In genomic region chr6:109961666-109962065, GRCh38 we compare ENCODE assay signal across 20 cellular contexts. TPM values are rescaled to one million over a fixed set of nuclear protein-coding genes. Genes with fewer than 3 reads are reported as not detected.
DNase-seq lines count a peak whose midpoint lies in the region; ATAC-seq, FAIRE-seq and TF ChIP-seq lines count a peak whose summit lies in the region.
"Had no signal": no experiment of that assay in that cellular context is flagged by ENCODE, and none has a peak within 500 bp of the region (broad histone marks: within the 10 kb centered on the region; RNA-seq: fewer than 3 reads in every experiment).

No MANE protein-coding gene starts in this region.

- DNase-seq in activated naive CD8-positive, alpha-beta T cell treated with anti-CD3 and anti-CD28 coated beads, Interleukin-2, amount 50 U/mL, for 24 hours, result peak; percentile 16
- no peak for DNase-seq in activated naive CD8-positive, alpha-beta T cell treated with anti-CD3 and anti-CD28 coated beads for 36 hours
- DNase-seq in PC-9 (peak in 1 of 2 experiments; percentile 90), epithelial cell of esophagus (ENCODE audit: low read depth) (peak; percentile 73), urothelium cell line (ENCODE audit: low spot score) (peak; percentile 40), omental fat pad (ENCODE audit: low spot score) (no peak), HT-29 (ENCODE audit: low spot score) (no peak)
- DNase-seq: activated gamma-delta T cell; dorsolateral prefrontal cortex; esophagus squamous epithelium; HFFc6; NCI-H1436; small intestine; stimulated activated naive CD4-positive, alpha-beta T cell treated with Interleukin-2 at 50 U/mL for 16 hours had no signal

- H3K79me2 ChIP-seq in PC-9 (ENCODE audit: low read depth), result no peaks in the 10 kb centered on the region
- H3K79me2 ChIP-seq: parathyroid adenoma had no signal

- peaks cover 47% of the 10 kb centered on the region for H3K4me1 ChIP-seq in PC-9 (replicated peaks; ENCODE audit: insufficient read depth)
- H3K4me1 ChIP-seq: esophagus squamous epithelium, parathyroid adenoma had no signal

- H3F3A ChIP-seq in PC-9 (ENCODE audit: insufficient read depth, low read depth), result peaks cover 28% of the 10 kb centered on the region; the same call in 1 of the 2 replicates

- no peaks in the 10 kb centered on the region for H4K20me1 ChIP-seq in PC-9 (ENCODE audit: insufficient read depth)

- peaks cover 3% of the 10 kb centered on the region; the same call in 1 of the 2 replicates for H3K9me3 ChIP-seq in PC-9 (ENCODE audit: insufficient read depth, low read depth)
- H3K9me3 ChIP-seq: esophagus squamous epithelium had no signal

- no peak overlapping the region for H3K27ac Mint-ChIP-seq in activated naive CD8-positive, alpha-beta T cell treated with anti-CD3 and anti-CD28 coated beads, Interleukin-2, amount 50 U/mL, for 24 hours
- no peak overlapping the region for H3K27ac Mint-ChIP-seq in activated naive CD8-positive, alpha-beta T cell treated with anti-CD3 and anti-CD28 coated beads for 36 hours
- H3K27ac Mint-ChIP-seq: brain, HFFc6 had no signal

- peaks cover 10% of the 10 kb centered on the region for H3K27me3 Mint-ChIP-seq in activated naive CD8-positive, alpha-beta T cell treated with anti-CD3 and anti-CD28 coated beads, Interleukin-2, amount 50 U/mL, for 24 hours
- peaks cover 6% of the 10 kb centered on the region for H3K27me3 Mint-ChIP-seq in activated naive CD8-positive, alpha-beta T cell treated with anti-CD3 and anti-CD28 coated beads for 36 hours

- CTCF ChIA-PET in PC-9 (lab: Charles Lee), result interaction anchor here (0.6 to 1.2 kb wide), 3 partner anchors 78 to 138 kb away, joined by 3 to 17 read pairs (median 5); no protein-coding TSS in a partner anchor

- H3K9me2 ChIP-seq in PC-9 (ENCODE audit: insufficient read depth), result no peaks in the 10 kb centered on the region

- TF ChIP-seq CTCF in PC-9 (conservative IDR thresholded peaks at IDR 0.05), result no peak
- no peak for TF ChIP-seq CTCF in epithelial cell of esophagus (IDR thresholded peaks at IDR 0.05; ENCODE audit: insufficient read depth, low read depth, low read length, missing control alignments)
- TF ChIP-seq CTCF in omental fat pad (IDR thresholded peaks at IDR 0.05), result no peak

- H3K4me3 ChIP-seq in PC-9 (no peak overlapping the region), epithelial cell of esophagus (ENCODE audit: low read length) (no peak overlapping the region)
- H3K4me3 ChIP-seq: dorsolateral prefrontal cortex, esophagus squamous epithelium had no signal

- H3K4me1 Mint-ChIP-seq in activated naive CD8-positive, alpha-beta T cell treated with anti-CD3 and anti-CD28 coated beads, Interleukin-2, amount 50 U/mL, for 24 hours, result peaks cover 8% of the 10 kb centered on the region
- peaks cover 2% of the 10 kb centered on the region for H3K4me1 Mint-ChIP-seq in activated naive CD8-positive, alpha-beta T cell treated with anti-CD3 and anti-CD28 coated beads for 36 hours
- H3K4me1 Mint-ChIP-seq: brain had no signal

- H2AFZ ChIP-seq in PC-9, result no peak overlapping the region
- H2AFZ ChIP-seq: parathyroid adenoma had no signal

- no peaks in the 10 kb centered on the region for H3K9me3 Mint-ChIP-seq in activated naive CD8-positive, alpha-beta T cell treated with anti-CD3 and anti-CD28 coated beads, Interleukin-2, amount 50 U/mL, for 24 hours
- H3K9me3 Mint-ChIP-seq in activated naive CD8-positive, alpha-beta T cell treated with anti-CD3 and anti-CD28 coated beads for 36 hours, result no peaks in the 10 kb centered on the region
- H3K9me3 Mint-ChIP-seq: HFFc6 had no signal

- H3K4me3 Mint-ChIP-seq in activated naive CD8-positive, alpha-beta T cell treated with anti-CD3 and anti-CD28 coated beads, Interleukin-2, amount 50 U/mL, for 24 hours, result no peak overlapping the region
- H3K4me3 Mint-ChIP-seq in activated naive CD8-positive, alpha-beta T cell treated with anti-CD3 and anti-CD28 coated beads for 36 hours, result no peak overlapping the region
- H3K4me3 Mint-ChIP-seq: brain, HFFc6 had no signal

- H3K27ac ChIP-seq in PC-9, result peak overlapping the region; percentile 69
- H3K27ac ChIP-seq: dorsolateral prefrontal cortex, esophagus squamous epithelium, parathyroid adenoma had no signal

- intact Hi-C loops in PC-9 (cut with micrococcal nuclease; ENCODE audit: unreplicated experiment), result loop anchor here (5.0 kb wide), 1 partner anchor 69 kb away; no protein-coding TSS in a partner anchor

- no TSS peak for BruUV-seq in PC-9 (replicated peaks; lab: Mats Ljungman, UMichigan)

- POLR2A ChIA-PET in PC-9 (lab: Charles Lee; ENCODE audit: unreplicated experiment), result no interaction called here

- FAIRE-seq in urothelium cell line (lab: Jason Lieb, UNC), result no peak
- FAIRE-seq: small intestine had no signal

- no peaks in the 10 kb centered on the region for H3K27me3 ChIP-seq in PC-9 (ENCODE audit: insufficient read depth, low read depth)
- H3K27me3 ChIP-seq: dorsolateral prefrontal cortex, esophagus squamous epithelium had no signal

- H3K36me3 ChIP-seq in PC-9 (ENCODE audit: low read depth), result no peaks in the 10 kb centered on the region
- H3K36me3 ChIP-seq: esophagus squamous epithelium had no signal

- ATAC-seq in activated naive CD8-positive, alpha-beta T cell treated with anti-CD3 and anti-CD28 coated beads, Interleukin-2, amount 50 U/mL, for 24 hours, result peak; percentile 79
- no peak for ATAC-seq in omental fat pad (ENCODE audit: low FRiP score)
- no peak for ATAC-seq in HG02981 (IDR thresholded peaks at IDR 0.05; ENCODE audit: unreplicated experiment)
- ATAC-seq: SK-N-SH treated with all-trans-retinoic acid at 6 μM for 48 hours had no signal

- H3K36me3 Mint-ChIP-seq in activated naive CD8-positive, alpha-beta T cell treated with anti-CD3 and anti-CD28 coated beads, Interleukin-2, amount 50 U/mL, for 24 hours (ENCODE audit: low read depth), result no peaks in the 10 kb centered on the region
- H3K36me3 Mint-ChIP-seq in activated naive CD8-positive, alpha-beta T cell treated with anti-CD3 and anti-CD28 coated beads for 36 hours, result no peaks in the 10 kb centered on the region
- H3K36me3 Mint-ChIP-seq: brain had no signal

- H3K4me2 ChIP-seq in PC-9, result peak overlapping the region; percentile 53

RNA-seq across cellular contexts. Expression of gene GPR6, which starts 16.4 kb away (rescaled TPM):
- total RNA-seq in activated naive CD8-positive, alpha-beta T cell treated with anti-CD3 and anti-CD28 coated beads for 36 hours, result not detected
- not detected in 2 replicates for total RNA-seq in PC-9 (2021)
- not detected for total RNA-seq in omental fat pad
- not detected in 2 replicates for total RNA-seq in HT-29 (2014; rRNA removed; shearing (Covaris generic))
- total RNA-seq: activated CD8-positive, alpha-beta memory T cell treated with anti-CD3 and anti-CD28 coated beads for 36 hours; esophagus squamous epithelium; HFFc6; ureter had no signal

Comparison
In these comparisons a context has a peak if more than half of its experiments do, and no peak if none do; other contexts are left out.
1. DNase-seq: peak in activated naive CD8-positive, alpha-beta T cell treated with anti-CD3 and anti-CD28 coated beads, Interleukin-2, amount 50 U/mL, for 24 hours (single experiment), epithelial cell of esophagus (single experiment) and urothelium cell line (single experiment); none in activated naive CD8-positive, alpha-beta T cell treated with anti-CD3 and anti-CD28 coated beads for 36 hours (single experiment), omental fat pad (single experiment) and HT-29 (single experiment).